In the genomic region with DNA sequence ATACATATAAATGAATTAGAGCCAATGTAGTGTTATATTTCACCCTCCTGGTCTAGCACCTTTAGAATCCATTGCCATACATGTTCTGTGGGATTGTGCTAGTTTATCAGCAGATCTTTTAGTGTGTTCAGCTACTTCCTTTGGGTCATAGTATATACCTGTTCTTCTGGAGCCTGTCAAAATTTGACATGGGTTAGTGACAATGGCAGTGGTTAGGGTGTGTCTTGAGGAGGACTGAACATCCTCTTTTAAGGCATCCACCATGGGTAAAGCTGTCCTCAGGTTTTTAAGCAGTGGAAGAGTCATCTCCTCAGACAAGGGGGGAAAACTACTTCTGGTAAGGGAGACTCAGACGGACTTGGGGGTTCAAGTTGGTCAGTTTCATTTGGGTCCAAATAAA, we compare ENCODE assay signal across 1 cellular context.
TF ChIP-seq lines count a peak whose summit lies in the region.

No MANE protein-coding gene starts in this region.

TF ChIP-seq in K562, 482 proteins besides CTCF, POLR2A, EP300 and RAD21 (continued from another document):
- TF ChIP-seq, protein P1, sequence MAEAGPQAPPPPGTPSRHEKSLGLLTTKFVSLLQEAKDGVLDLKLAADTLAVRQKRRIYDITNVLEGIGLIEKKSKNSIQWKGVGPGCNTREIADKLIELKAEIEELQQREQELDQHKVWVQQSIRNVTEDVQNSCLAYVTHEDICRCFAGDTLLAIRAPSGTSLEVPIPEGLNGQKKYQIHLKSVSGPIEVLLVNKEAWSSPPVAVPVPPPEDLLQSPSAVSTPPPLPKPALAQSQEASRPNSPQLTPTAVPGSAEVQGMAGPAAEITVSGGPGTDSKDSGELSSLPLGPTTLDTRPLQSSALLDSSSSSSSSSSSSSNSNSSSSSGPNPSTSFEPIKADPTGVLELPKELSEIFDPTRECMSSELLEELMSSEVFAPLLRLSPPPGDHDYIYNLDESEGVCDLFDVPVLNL (CRISPR knock-in tag; IDR thresholded peaks at IDR 0.05; ENCODE audit: low read depth) = no peak
- TF ChIP-seq, protein P2, sequence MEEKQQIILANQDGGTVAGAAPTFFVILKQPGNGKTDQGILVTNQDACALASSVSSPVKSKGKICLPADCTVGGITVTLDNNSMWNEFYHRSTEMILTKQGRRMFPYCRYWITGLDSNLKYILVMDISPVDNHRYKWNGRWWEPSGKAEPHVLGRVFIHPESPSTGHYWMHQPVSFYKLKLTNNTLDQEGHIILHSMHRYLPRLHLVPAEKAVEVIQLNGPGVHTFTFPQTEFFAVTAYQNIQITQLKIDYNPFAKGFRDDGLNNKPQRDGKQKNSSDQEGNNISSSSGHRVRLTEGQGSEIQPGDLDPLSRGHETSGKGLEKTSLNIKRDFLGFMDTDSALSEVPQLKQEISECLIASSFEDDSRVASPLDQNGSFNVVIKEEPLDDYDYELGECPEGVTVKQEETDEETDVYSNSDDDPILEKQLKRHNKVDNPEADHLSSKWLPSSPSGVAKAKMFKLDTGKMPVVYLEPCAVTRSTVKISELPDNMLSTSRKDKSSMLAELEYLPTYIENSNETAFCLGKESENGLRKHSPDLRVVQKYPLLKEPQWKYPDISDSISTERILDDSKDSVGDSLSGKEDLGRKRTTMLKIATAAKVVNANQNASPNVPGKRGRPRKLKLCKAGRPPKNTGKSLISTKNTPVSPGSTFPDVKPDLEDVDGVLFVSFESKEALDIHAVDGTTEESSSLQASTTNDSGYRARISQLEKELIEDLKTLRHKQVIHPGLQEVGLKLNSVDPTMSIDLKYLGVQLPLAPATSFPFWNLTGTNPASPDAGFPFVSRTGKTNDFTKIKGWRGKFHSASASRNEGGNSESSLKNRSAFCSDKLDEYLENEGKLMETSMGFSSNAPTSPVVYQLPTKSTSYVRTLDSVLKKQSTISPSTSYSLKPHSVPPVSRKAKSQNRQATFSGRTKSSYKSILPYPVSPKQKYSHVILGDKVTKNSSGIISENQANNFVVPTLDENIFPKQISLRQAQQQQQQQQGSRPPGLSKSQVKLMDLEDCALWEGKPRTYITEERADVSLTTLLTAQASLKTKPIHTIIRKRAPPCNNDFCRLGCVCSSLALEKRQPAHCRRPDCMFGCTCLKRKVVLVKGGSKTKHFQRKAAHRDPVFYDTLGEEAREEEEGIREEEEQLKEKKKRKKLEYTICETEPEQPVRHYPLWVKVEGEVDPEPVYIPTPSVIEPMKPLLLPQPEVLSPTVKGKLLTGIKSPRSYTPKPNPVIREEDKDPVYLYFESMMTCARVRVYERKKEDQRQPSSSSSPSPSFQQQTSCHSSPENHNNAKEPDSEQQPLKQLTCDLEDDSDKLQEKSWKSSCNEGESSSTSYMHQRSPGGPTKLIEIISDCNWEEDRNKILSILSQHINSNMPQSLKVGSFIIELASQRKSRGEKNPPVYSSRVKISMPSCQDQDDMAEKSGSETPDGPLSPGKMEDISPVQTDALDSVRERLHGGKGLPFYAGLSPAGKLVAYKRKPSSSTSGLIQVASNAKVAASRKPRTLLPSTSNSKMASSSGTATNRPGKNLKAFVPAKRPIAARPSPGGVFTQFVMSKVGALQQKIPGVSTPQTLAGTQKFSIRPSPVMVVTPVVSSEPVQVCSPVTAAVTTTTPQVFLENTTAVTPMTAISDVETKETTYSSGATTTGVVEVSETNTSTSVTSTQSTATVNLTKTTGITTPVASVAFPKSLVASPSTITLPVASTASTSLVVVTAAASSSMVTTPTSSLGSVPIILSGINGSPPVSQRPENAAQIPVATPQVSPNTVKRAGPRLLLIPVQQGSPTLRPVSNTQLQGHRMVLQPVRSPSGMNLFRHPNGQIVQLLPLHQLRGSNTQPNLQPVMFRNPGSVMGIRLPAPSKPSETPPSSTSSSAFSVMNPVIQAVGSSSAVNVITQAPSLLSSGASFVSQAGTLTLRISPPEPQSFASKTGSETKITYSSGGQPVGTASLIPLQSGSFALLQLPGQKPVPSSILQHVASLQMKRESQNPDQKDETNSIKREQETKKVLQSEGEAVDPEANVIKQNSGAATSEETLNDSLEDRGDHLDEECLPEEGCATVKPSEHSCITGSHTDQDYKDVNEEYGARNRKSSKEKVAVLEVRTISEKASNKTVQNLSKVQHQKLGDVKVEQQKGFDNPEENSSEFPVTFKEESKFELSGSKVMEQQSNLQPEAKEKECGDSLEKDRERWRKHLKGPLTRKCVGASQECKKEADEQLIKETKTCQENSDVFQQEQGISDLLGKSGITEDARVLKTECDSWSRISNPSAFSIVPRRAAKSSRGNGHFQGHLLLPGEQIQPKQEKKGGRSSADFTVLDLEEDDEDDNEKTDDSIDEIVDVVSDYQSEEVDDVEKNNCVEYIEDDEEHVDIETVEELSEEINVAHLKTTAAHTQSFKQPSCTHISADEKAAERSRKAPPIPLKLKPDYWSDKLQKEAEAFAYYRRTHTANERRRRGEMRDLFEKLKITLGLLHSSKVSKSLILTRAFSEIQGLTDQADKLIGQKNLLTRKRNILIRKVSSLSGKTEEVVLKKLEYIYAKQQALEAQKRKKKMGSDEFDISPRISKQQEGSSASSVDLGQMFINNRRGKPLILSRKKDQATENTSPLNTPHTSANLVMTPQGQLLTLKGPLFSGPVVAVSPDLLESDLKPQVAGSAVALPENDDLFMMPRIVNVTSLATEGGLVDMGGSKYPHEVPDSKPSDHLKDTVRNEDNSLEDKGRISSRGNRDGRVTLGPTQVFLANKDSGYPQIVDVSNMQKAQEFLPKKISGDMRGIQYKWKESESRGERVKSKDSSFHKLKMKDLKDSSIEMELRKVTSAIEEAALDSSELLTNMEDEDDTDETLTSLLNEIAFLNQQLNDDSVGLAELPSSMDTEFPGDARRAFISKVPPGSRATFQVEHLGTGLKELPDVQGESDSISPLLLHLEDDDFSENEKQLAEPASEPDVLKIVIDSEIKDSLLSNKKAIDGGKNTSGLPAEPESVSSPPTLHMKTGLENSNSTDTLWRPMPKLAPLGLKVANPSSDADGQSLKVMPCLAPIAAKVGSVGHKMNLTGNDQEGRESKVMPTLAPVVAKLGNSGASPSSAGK (IDR thresholded peaks at IDR 0.05) = no peak
- no peak for TF ChIP-seq FOXM1 (IDR thresholded peaks at IDR 0.05; ENCODE audit: low read depth)
- TF ChIP-seq FOXM1 (CRISPR knock-in tag; IDR thresholded peaks at IDR 0.05; ENCODE audit: low read depth) = no peak
- TF ChIP-seq, protein P3, sequence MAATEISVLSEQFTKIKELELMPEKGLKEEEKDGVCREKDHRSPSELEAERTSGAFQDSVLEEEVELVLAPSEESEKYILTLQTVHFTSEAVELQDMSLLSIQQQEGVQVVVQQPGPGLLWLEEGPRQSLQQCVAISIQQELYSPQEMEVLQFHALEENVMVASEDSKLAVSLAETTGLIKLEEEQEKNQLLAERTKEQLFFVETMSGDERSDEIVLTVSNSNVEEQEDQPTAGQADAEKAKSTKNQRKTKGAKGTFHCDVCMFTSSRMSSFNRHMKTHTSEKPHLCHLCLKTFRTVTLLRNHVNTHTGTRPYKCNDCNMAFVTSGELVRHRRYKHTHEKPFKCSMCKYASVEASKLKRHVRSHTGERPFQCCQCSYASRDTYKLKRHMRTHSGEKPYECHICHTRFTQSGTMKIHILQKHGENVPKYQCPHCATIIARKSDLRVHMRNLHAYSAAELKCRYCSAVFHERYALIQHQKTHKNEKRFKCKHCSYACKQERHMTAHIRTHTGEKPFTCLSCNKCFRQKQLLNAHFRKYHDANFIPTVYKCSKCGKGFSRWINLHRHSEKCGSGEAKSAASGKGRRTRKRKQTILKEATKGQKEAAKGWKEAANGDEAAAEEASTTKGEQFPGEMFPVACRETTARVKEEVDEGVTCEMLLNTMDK (IDR thresholded peaks at IDR 0.05; ENCODE audit: borderline replicate concordance, insufficient read depth, low read depth, low read length, poor library complexity, severe bottlenecking) = no peak
- no peak for TF ChIP-seq ZNF175 (CRISPR knock-in tag; IDR thresholded peaks at IDR 0.05; ENCODE audit: low read depth)
- TF ChIP-seq ZNF785 (CRISPR knock-in tag; IDR thresholded peaks at IDR 0.05) = no peak
- TF ChIP-seq ZNF512 (tag; IDR thresholded peaks at IDR 0.05) = no peak
- TF ChIP-seq NFXL1 (CRISPR knock-in tag; IDR thresholded peaks at IDR 0.05) = no peak
- no peak for TF ChIP-seq ZNF316 (IDR thresholded peaks at IDR 0.05)
- no peak for TF ChIP-seq SUPT5H (IDR thresholded peaks at IDR 0.05)
- no peak for TF ChIP-seq RFX1 (IDR thresholded peaks at IDR 0.05)
- no peak for TF ChIP-seq POU5F1 (IDR thresholded peaks at IDR 0.05; ENCODE audit: borderline replicate concordance, low read depth, low read length, partially characterized antibody)
- no peak for TF ChIP-seq TAF9B (IDR thresholded peaks at IDR 0.05; ENCODE audit: partially characterized antibody)
- TF ChIP-seq PRMT5 (CRISPR knock-in tag; IDR thresholded peaks at IDR 0.05) = no peak
- TF ChIP-seq SAFB (IDR thresholded peaks at IDR 0.05; ENCODE audit: borderline replicate concordance, low read depth, low read length) = no peak
- no peak for TF ChIP-seq NR2C2 (CRISPR knock-in tag; IDR thresholded peaks at IDR 0.05)
- no peak for TF ChIP-seq NR2C2 (tag; IDR thresholded peaks at IDR 0.05)
- TF ChIP-seq, protein P4, sequence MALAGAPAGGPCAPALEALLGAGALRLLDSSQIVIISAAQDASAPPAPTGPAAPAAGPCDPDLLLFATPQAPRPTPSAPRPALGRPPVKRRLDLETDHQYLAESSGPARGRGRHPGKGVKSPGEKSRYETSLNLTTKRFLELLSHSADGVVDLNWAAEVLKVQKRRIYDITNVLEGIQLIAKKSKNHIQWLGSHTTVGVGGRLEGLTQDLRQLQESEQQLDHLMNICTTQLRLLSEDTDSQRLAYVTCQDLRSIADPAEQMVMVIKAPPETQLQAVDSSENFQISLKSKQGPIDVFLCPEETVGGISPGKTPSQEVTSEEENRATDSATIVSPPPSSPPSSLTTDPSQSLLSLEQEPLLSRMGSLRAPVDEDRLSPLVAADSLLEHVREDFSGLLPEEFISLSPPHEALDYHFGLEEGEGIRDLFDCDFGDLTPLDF (CRISPR knock-in tag; IDR thresholded peaks at IDR 0.05) = no peak
- no peak for TF ChIP-seq ELF1 (tag; IDR thresholded peaks at IDR 0.05)
